In genomic region chr16:19113577-19114358, GRCh38 we compare ENCODE assay signal across 8 cellular contexts. TPM values are rescaled to one million over a fixed set of nuclear protein-coding genes. Genes with fewer than 3 reads are reported as not detected.
DNase-seq lines count a peak whose midpoint lies in the region; ATAC-seq and TF ChIP-seq lines count a peak whose summit lies in the region.

TSS of gene ITPRIPL2 (plus strand) at chr16:19113964. CDS start at chr16:19114462, 498 bp downstream.

- CTCF ChIA-PET in BJ (lab: Yijun Ruan, JAX): interaction anchor here (0.9 to 3.4 kb wide), 7 partner anchors 9 to 66 kb away, joined by 3 to 12 read pairs (median 6); no protein-coding TSS in a partner anchor

- H3K27ac Mint-ChIP-seq in progenitor cell of endocrine pancreas: no peak within 1 kb of the TSS

- H3K36me3 ChIP-seq in BJ (ENCODE audit: control insufficient read depth, insufficient read depth, low read length): peaks cover 10% of the 10 kb centered on the region
- H3K36me3 ChIP-seq in right atrium auricular region: peaks cover 14% of the 10 kb centered on the region

- no peaks in the 10 kb centered on the region for H3K27me3 ChIP-seq in BJ (ENCODE audit: control insufficient read depth, insufficient read depth, low read length)
- H3K27me3 ChIP-seq in right atrium auricular region: no peaks in the 10 kb centered on the region

- no peaks in the 10 kb centered on the region for H3K36me3 Mint-ChIP-seq in progenitor cell of endocrine pancreas (ENCODE audit: insufficient read depth)

- H3K4me3 ChIP-seq in BJ (ENCODE audit: low read depth, low read length) (peak within 1 kb of the TSS; percentile 75), right atrium auricular region (peak within 1 kb of the TSS; percentile 50 to 79)

- peak within 1 kb of the TSS; percentile 70 for H3K4me3 Mint-ChIP-seq in progenitor cell of endocrine pancreas (ENCODE audit: low read depth)

- H3K27me3 Mint-ChIP-seq in progenitor cell of endocrine pancreas: peaks cover 38% of the 10 kb centered on the region

- POLR2A ChIA-PET in BJ (lab: Charles Lee): no interaction called here

- peak within 1 kb of the TSS; percentile 87 to 91 for H3K27ac ChIP-seq in right atrium auricular region

- H3K4me1 ChIP-seq in right atrium auricular region: peaks cover 0 to 55% of the 10 kb centered on the region in 2 donors

- peaks cover 9% of the 10 kb centered on the region for H3K4me1 Mint-ChIP-seq in progenitor cell of endocrine pancreas (ENCODE audit: low read depth)

- peak; percentile 28 for TF ChIP-seq POLR2A in GM18526 (IDR thresholded peaks at IDR 0.05; ENCODE audit: extremely low read depth, insufficient read length)

- no peaks in the 10 kb centered on the region for H3K9me3 Mint-ChIP-seq in progenitor cell of endocrine pancreas (ENCODE audit: low read depth)

- DNase-seq in BJ (ENCODE audit: low read depth): peak; percentile 61
- DNase-seq in NCI-H226: peak; percentile 72
- DNase-seq in astrocyte of the hippocampus (ENCODE audit: low read depth, low spot score): peak; percentile 91
- peak; percentile 90 for DNase-seq in right atrium auricular region (ENCODE audit: low spot score)
- DNase-seq in progenitor cell of endocrine pancreas (ENCODE audit: low spot score, unreplicated experiment): peak; percentile 29

- TF ChIP-seq CTCF in BJ (IDR thresholded peaks at IDR 0.05; ENCODE audit: insufficient read depth, low read depth, low read length) (0 out of 2 replicates have a peak, but pooled peaks have one; percentile 13), right atrium auricular region (IDR thresholded peaks at IDR 0.05) (no peak), progenitor cell of endocrine pancreas (IDR thresholded peaks at IDR 0.05; ENCODE audit: unreplicated experiment) (no peak)

- no peaks in the 10 kb centered on the region for H3K9me3 ChIP-seq in right atrium auricular region

- ATAC-seq in HG03457 (IDR thresholded peaks at IDR 0.05; ENCODE audit: unreplicated experiment) (no peak), HG03095 (IDR thresholded peaks at IDR 0.05; ENCODE audit: unreplicated experiment) (no peak)

RNA-seq across cellular contexts. Expression of gene ITPRIPL2, which starts in this region (rescaled TPM):
- 14.9 and 15.8 TPM in 2 replicates for polyA plus RNA-seq in BJ (2011; rRNA removed)
- polyA minus RNA-seq in BJ (2011; rRNA and poly(A)+ RNA removed): 17.2 and 19.7 TPM in 2 replicates
- total RNA-seq in right atrium auricular region (10 to 100 TPM; 17.5 to 40.2 TPM), progenitor cell of endocrine pancreas (12.0 and 13.8 TPM in 2 replicates)

Comparison
In these comparisons a context has a peak if more than half of its experiments do, and no peak if none do; other contexts are left out.
1. DNase-seq: peak in every context shown above with its lines; median percentile 91 in astrocyte of the hippocampus; 90 in right atrium auricular region; 72 in NCI-H226; 61 in BJ; 29 in progenitor cell of endocrine pancreas.